In genomic region chr10:4829954-4830353, GRCh38 we compare ENCODE assay signal across 38 cellular contexts.
"Had no signal": no experiment of that assay in that cellular context is flagged by ENCODE, and none has a peak within 500 bp of the region (broad histone marks: within the 10 kb centered on the region; RNA-seq: fewer than 3 reads in every experiment).

No MANE protein-coding gene starts in this region.

- H3K9me3 Mint-ChIP-seq: activated naive CD4-positive, alpha-beta T cell treated with anti-CD3 and anti-CD28 coated beads, Interleukin-2, amount 50 U/mL, for 24 hours; activated naive CD4-positive, alpha-beta T cell treated with anti-CD3 and anti-CD28 coated beads, Interleukin-2, amount 50 U/mL, for 72 hours; activated naive CD8-positive, alpha-beta T cell treated with anti-CD3 and anti-CD28 coated beads, Interleukin-2, amount 10 ng/mL, durations not matched to agents 7 days and 5 days; activated naive CD8-positive, alpha-beta T cell treated with anti-CD3 and anti-CD28 coated beads, Interleukin-2, amount 50 U/mL, for 24 hours; activated T-cell treated with anti-CD3 and anti-CD28 coated beads, Interleukin-2, amount 50 U/mL, for 4 hours; activated T-cell treated with anti-CD3 and anti-CD28 coated beads, Interleukin-2, amount 50 U/mL, for 72 hours; activated T-helper 1 cell treated with anti-CD3 and anti-CD28 coated beads, Interleukin-12 subunit alpha, Interleukin-12 subunit beta, Interleukin-2, Interleukin-4 antibody, amounts not matched to agents 30 ng/mL and 10 ng/mL and 1 ng/mL, durations not matched to agents 14 hours and 24 hours and 36 hours; activated T-helper 17 cell treated with anti-CD3 and anti-CD28 coated beads, Interleukin-2, amount 50 U/mL, for 72 hours; activated T-helper 2 cell treated with anti-CD3 and anti-CD28 coated beads, Interferon-gamma antibody, Interleukin-2, Interleukin-4, amounts not matched to agents 10 μg/mL and 5 μg/mL and 100 μg/mL, durations not matched to agents 14 hours and 24 hours and 36 hours; central memory CD8-positive, alpha-beta T cell had no signal

- H3K27me3 ChIP-seq: adrenal gland, ascending aorta, body of pancreas, brain microvascular endothelial cell, breast epithelium, cardiac muscle cell had no signal

- H3K9me3 ChIP-seq: adrenal gland, ascending aorta, body of pancreas, breast epithelium had no signal

- DNase-seq: activated effector memory CD4-positive, alpha-beta T cell treated with anti-CD3 and anti-CD28 coated beads, Interleukin-2, amount 50 U/mL, for 16 hours; activated effector memory CD4-positive, alpha-beta T cell treated with Interleukin-2 at 50 U/mL for 16 hours; activated gamma-delta T cell; activated gamma-delta T cell treated with Interleukin-2 at 50 U/mL for 16 hours; activated naive CD4-positive, alpha-beta T cell; activated naive CD4-positive, alpha-beta T cell treated with anti-CD3 and anti-CD28 coated beads for 36 hours; activated naive CD4-positive, alpha-beta T cell treated with anti-CD3 and anti-CD28 coated beads, Interleukin-2, amount 10 ng/mL, durations not matched to agents 7 days and 5 days; activated naive CD4-positive, alpha-beta T cell treated with anti-CD3 and anti-CD28 coated beads, Interleukin-2, amount 50 U/mL, for 16 hours; activated naive CD4-positive, alpha-beta T cell treated with Interleukin-2 at 50 U/mL for 16 hours; activated naive CD8-positive, alpha-beta T cell treated with anti-CD3 and anti-CD28 coated beads for 36 hours; activated naive CD8-positive, alpha-beta T cell treated with anti-CD3 and anti-CD28 coated beads, Interleukin-2, amount 10 ng/mL, durations not matched to agents 7 days and 5 days; activated naive CD8-positive, alpha-beta T cell treated with anti-CD3 and anti-CD28 coated beads, Interleukin-2, amount 50 U/mL, for 24 hours; activated T-cell treated with anti-CD3 and anti-CD28 coated beads, Interleukin-2, amount 50 U/mL, for 1 hour; activated T-cell treated with anti-CD3 and anti-CD28 coated beads, Interleukin-2, amount 50 U/mL, for 24 hours; activated T-cell treated with anti-CD3 and anti-CD28 coated beads, Interleukin-2, amount 50 U/mL, for 4 hours; activated T-cell treated with anti-CD3 and anti-CD28 coated beads, Interleukin-2, amount 50 U/mL, for 48 hours; activated T-cell treated with anti-CD3 and anti-CD28 coated beads, Interleukin-2, amount 50 U/mL, for 72 hours; adrenal gland; amniotic stem cell; amygdala; anterior cingulate cortex; aorta; body of pancreas; brain microvascular endothelial cell; caudate nucleus; central memory CD4-positive, alpha-beta T cell; cerebellar nuclear complex had no signal

- H3K27ac ChIP-seq: adrenal gland, ascending aorta, body of pancreas, brain microvascular endothelial cell, breast epithelium, cardiac muscle cell had no signal

- H3K27ac Mint-ChIP-seq: activated naive CD4-positive, alpha-beta T cell treated with anti-CD3 and anti-CD28 coated beads for 36 hours; activated naive CD4-positive, alpha-beta T cell treated with anti-CD3 and anti-CD28 coated beads, Interleukin-2, amount 10 ng/mL, durations not matched to agents 7 days and 5 days; activated naive CD4-positive, alpha-beta T cell treated with anti-CD3 and anti-CD28 coated beads, Interleukin-2, amount 50 U/mL, for 24 hours; activated naive CD8-positive, alpha-beta T cell; activated naive CD8-positive, alpha-beta T cell treated with anti-CD3 and anti-CD28 coated beads for 36 hours; activated naive CD8-positive, alpha-beta T cell treated with anti-CD3 and anti-CD28 coated beads, Interleukin-2, amount 10 ng/mL, durations not matched to agents 7 days and 5 days; activated naive CD8-positive, alpha-beta T cell treated with anti-CD3 and anti-CD28 coated beads, Interleukin-2, amount 50 U/mL, for 24 hours; activated T-cell treated with anti-CD3 and anti-CD28 coated beads, Interleukin-2, amount 50 U/mL, for 24 hours; activated T-cell treated with anti-CD3 and anti-CD28 coated beads, Interleukin-2, amount 50 U/mL, for 72 hours; activated T-helper 1 cell treated with anti-CD3 and anti-CD28 coated beads, Interleukin-12 subunit alpha, Interleukin-12 subunit beta, Interleukin-2, Interleukin-4 antibody, amounts not matched to agents 30 ng/mL and 10 ng/mL and 1 ng/mL, durations not matched to agents 14 hours and 24 hours and 36 hours; activated T-helper 17 cell treated with anti-CD3 and anti-CD28 coated beads, Interleukin-2, amount 50 U/mL, for 72 hours; activated T-helper 2 cell treated with anti-CD3 and anti-CD28 coated beads, Interferon-gamma antibody, Interleukin-2, Interleukin-4, amounts not matched to agents 10 μg/mL and 5 μg/mL and 100 μg/mL, durations not matched to agents 14 hours and 24 hours and 36 hours; brain had no signal

- H3K4me3 ChIP-seq: adrenal gland, ascending aorta, body of pancreas, breast epithelium, cardiac muscle cell had no signal

- ATAC-seq: activated naive CD4-positive, alpha-beta T cell treated with anti-CD3 and anti-CD28 coated beads, Interleukin-2, amount 50 U/mL, for 72 hours; activated naive CD8-positive, alpha-beta T cell treated with anti-CD3 and anti-CD28 coated beads, Interleukin-2, amount 50 U/mL, for 24 hours; activated T-cell treated with anti-CD3 and anti-CD28 coated beads, Interleukin-2, amount 50 U/mL, for 4 hours; activated T-cell treated with anti-CD3 and anti-CD28 coated beads, Interleukin-2, amount 50 U/mL, for 72 hours; activated T-helper 17 cell treated with anti-CD3 and anti-CD28 coated beads, Interleukin-2, amount 50 U/mL, for 72 hours; body of pancreas had no signal

- H3K4me3 Mint-ChIP-seq: activated naive CD4-positive, alpha-beta T cell treated with anti-CD3 and anti-CD28 coated beads for 36 hours; activated naive CD4-positive, alpha-beta T cell treated with anti-CD3 and anti-CD28 coated beads, Interleukin-2, amount 10 ng/mL, durations not matched to agents 7 days and 5 days; activated naive CD4-positive, alpha-beta T cell treated with anti-CD3 and anti-CD28 coated beads, Interleukin-2, amount 50 U/mL, for 24 hours; activated naive CD8-positive, alpha-beta T cell; activated naive CD8-positive, alpha-beta T cell treated with anti-CD3 and anti-CD28 coated beads for 36 hours; activated naive CD8-positive, alpha-beta T cell treated with anti-CD3 and anti-CD28 coated beads, Interleukin-2, amount 10 ng/mL, durations not matched to agents 7 days and 5 days; activated naive CD8-positive, alpha-beta T cell treated with anti-CD3 and anti-CD28 coated beads, Interleukin-2, amount 50 U/mL, for 24 hours; activated T-cell treated with anti-CD3 and anti-CD28 coated beads, Interleukin-2, amount 50 U/mL, for 24 hours; activated T-cell treated with anti-CD3 and anti-CD28 coated beads, Interleukin-2, amount 50 U/mL, for 4 hours; activated T-cell treated with anti-CD3 and anti-CD28 coated beads, Interleukin-2, amount 50 U/mL, for 72 hours; activated T-helper 1 cell treated with anti-CD3 and anti-CD28 coated beads, Interleukin-12 subunit alpha, Interleukin-12 subunit beta, Interleukin-2, Interleukin-4 antibody, amounts not matched to agents 30 ng/mL and 10 ng/mL and 1 ng/mL, durations not matched to agents 14 hours and 24 hours and 36 hours; activated T-helper 17 cell treated with anti-CD3 and anti-CD28 coated beads, Interleukin-2, amount 50 U/mL, for 72 hours; brain; central memory CD8-positive, alpha-beta T cell had no signal

- H3K36me3 Mint-ChIP-seq: activated naive CD4-positive, alpha-beta T cell treated with anti-CD3 and anti-CD28 coated beads, Interleukin-2, amount 50 U/mL, for 24 hours; brain had no signal

- H3K4me1 ChIP-seq: breast epithelium had no signal

- H3K36me3 ChIP-seq: adrenal gland, brain microvascular endothelial cell, breast epithelium, cardiac muscle cell had no signal

- H3K4me1 Mint-ChIP-seq: central memory CD8-positive, alpha-beta T cell had no signal
